Comparison of ENCODE assay signal across 23 cellular contexts in the genomic region with DNA sequence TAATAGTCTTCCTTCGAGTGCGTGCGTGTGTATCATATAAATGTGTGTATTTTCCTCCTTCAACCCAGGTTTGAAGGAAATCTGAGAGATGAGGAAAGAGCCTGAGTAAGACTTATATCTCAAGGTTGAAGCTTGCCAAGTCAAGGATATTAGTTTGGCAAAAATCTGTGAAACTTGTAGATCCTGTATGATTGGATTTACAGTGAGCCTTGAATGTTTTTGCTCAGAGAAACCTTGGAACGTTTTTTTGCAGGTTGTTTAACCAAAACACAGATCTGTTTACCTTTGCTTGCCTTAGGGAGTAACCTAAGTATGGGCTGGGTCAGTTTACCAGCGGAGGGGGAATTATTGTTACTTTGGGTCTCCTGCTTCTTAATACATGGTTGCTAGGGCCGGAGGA. TPM values are rescaled to one million over a fixed set of nuclear protein-coding genes. Genes with fewer than 3 reads are reported as not detected.
DNase-seq lines count a peak whose midpoint lies in the region; ATAC-seq and TF ChIP-seq lines count a peak whose summit lies in the region.
"Had no signal": no experiment of that assay in that cellular context is flagged by ENCODE, and none has a peak within 500 bp of the region (broad histone marks: within the 10 kb centered on the region; RNA-seq: fewer than 3 reads in every experiment).

No MANE protein-coding gene starts in this region.

- H3K27me3 ChIP-seq in breast epithelium, result no peaks in the 10 kb centered on the region
- H3K27me3 ChIP-seq: BE2C, tibial artery had no signal

- no TSS peak for BruUV-seq in MCF 10A (replicated peaks; lab: Mats Ljungman, UMichigan)

- intact Hi-C loops in breast epithelium (cut with DNase I; ENCODE audit: low total_unique reads) (no loop called here), MCF 10A (cut with micrococcal nuclease) (no loop called here)

- H3K27ac Mint-ChIP-seq in MCF 10A (ENCODE audit: low read depth, unreplicated experiment) (no peak overlapping the region), WTC11 (peak overlapping the region; percentile 42; the same call in 1 of the 2 replicates), immature natural killer cell (peak overlapping the region; percentile 97 to 100 (median 99))
- H3K27ac Mint-ChIP-seq: mesothelial cell of epicardium had no signal

- TF ChIP-seq POLR2A in breast epithelium (IDR thresholded peaks at IDR 0.05), result no peak

- H3K36me3 Mint-ChIP-seq in MCF 10A (ENCODE audit: insufficient read depth, unreplicated experiment), result peaks cover 4% of the 10 kb centered on the region
- H3K36me3 Mint-ChIP-seq in WTC11, result peaks cover 61% of the 10 kb centered on the region
- H3K36me3 Mint-ChIP-seq in immature natural killer cell, result peaks cover 38 to 70% (median 60%) of the 10 kb centered on the region in 3 donors

- DNase-seq in breast epithelium (ENCODE audit: low spot score in 2 of 2) (no peak), MCF 10A (ENCODE audit: unreplicated experiment) (no peak), WTC11 (ENCODE audit: low spot score) (no peak), immature natural killer cell (no peak), AG08396 (ENCODE audit: low spot score) (no peak)
- DNase-seq: activated CD4-positive, alpha-beta T cell treated with anti-CD3 and anti-CD28 coated beads for 48 hours; activated naive CD4-positive, alpha-beta T cell treated with Interleukin-2 at 50 U/mL for 16 hours; BE2C; DMS79 treated with DMSO at 0.1 percent for 48 hours; foreskin fibroblast; KBM-7; kidney; naive B cell; NCI-H1436; NCI-H446; NCI-H82 had no signal

- peak overlapping the region; percentile 48 to 75 for H3K27ac ChIP-seq in breast epithelium
- H3K27ac ChIP-seq: epithelial cell of prostate, SK-N-MC had no signal

- H3K4me1 ChIP-seq in breast epithelium, result peaks cover 0 to 7% of the 10 kb centered on the region in 2 donors

- CTCF ChIA-PET in MCF 10A (lab: Yijun Ruan, JAX), result interaction anchor here (0.5 to 1.1 kb wide), 3 partner anchors 15 to 121 kb away, joined by 3 read pairs; a partner anchor contains a TSS
- CTCF ChIA-PET in WTC11 (lab: Charles Lee), result no interaction called here

- H3K9me3 ChIP-seq in breast epithelium, result no peaks in the 10 kb centered on the region
- H3K9me3 ChIP-seq: BE2C, tibial artery had no signal

- no peaks in the 10 kb centered on the region for H3K27me3 Mint-ChIP-seq in MCF 10A (ENCODE audit: insufficient read depth, unreplicated experiment)
- H3K27me3 Mint-ChIP-seq in WTC11 (ENCODE audit: low read depth), result no peaks in the 10 kb centered on the region
- peaks cover 15 to 25% (median 17%) of the 10 kb centered on the region in 3 donors for H3K27me3 Mint-ChIP-seq in immature natural killer cell (ENCODE audit: low read depth in 3 of 3)
- H3K27me3 Mint-ChIP-seq: naive B cell had no signal

- POLR2A ChIA-PET in MCF 10A (lab: Yijun Ruan, JAX), result interaction anchor here (0.6 kb wide), 1 partner anchor 22 kb away, joined by 3 read pairs; no protein-coding TSS in a partner anchor
- POLR2A ChIA-PET in WTC11 (lab: Charles Lee), result no interaction called here

- no peak for TF ChIP-seq CTCF in breast epithelium (IDR thresholded peaks at IDR 0.05)
- TF ChIP-seq CTCF in MCF 10A (IDR thresholded peaks at IDR 0.05; ENCODE audit: unreplicated experiment), result no peak
- no peak for TF ChIP-seq CTCF in WTC11 (IDR thresholded peaks at IDR 0.05)

- H3K4me3 ChIP-seq in breast epithelium, result no peak overlapping the region
- H3K4me3 ChIP-seq: SK-N-MC, tibial artery had no signal

- H3K4me3 Mint-ChIP-seq in MCF 10A (ENCODE audit: unreplicated experiment) (no peak overlapping the region), WTC11 (no peak overlapping the region), immature natural killer cell (peak overlapping the region in 1 of 5 donors; percentile 35)
- H3K4me3 Mint-ChIP-seq: mesothelial cell of epicardium, naive B cell had no signal

- H3K4me1 Mint-ChIP-seq in MCF 10A (ENCODE audit: insufficient read depth, unreplicated experiment) (no peaks in the 10 kb centered on the region), WTC11 (peaks cover 15% of the 10 kb centered on the region), immature natural killer cell (peaks cover 68 to 82% of the 10 kb centered on the region in 2 donors)

- H3K9me3 Mint-ChIP-seq in MCF 10A (ENCODE audit: unreplicated experiment) (no peaks in the 10 kb centered on the region), WTC11 (no peaks in the 10 kb centered on the region), immature natural killer cell (no peaks in the 10 kb centered on the region)

- no peaks in the 10 kb centered on the region for H3K36me3 ChIP-seq in breast epithelium
- H3K36me3 ChIP-seq: tibial artery had no signal

- ATAC-seq in WTC11 (no peak), GM18861 (IDR thresholded peaks at IDR 0.05; ENCODE audit: unreplicated experiment) (no peak), HG02759 (IDR thresholded peaks at IDR 0.05; ENCODE audit: unreplicated experiment) (no peak)
- ATAC-seq: HCT116 had no signal

TF ChIP-seq in WTC11, 78 proteins besides CTCF, POLR2A, EP300 and RAD21:
- TF ChIP-seq ELF4 (CRISPR knock-in tag; IDR thresholded peaks at IDR 0.05; ENCODE audit: low read depth) (no peak), RORB (CRISPR knock-in tag; IDR thresholded peaks at IDR 0.05) (no peak), SP1 (CRISPR knock-in tag; conservative IDR thresholded peaks at IDR 0.05) (no peak), ZNF317 (CRISPR knock-in tag; IDR thresholded peaks at IDR 0.05; ENCODE audit: borderline replicate concordance, low read depth) (no peak)
- TF ChIP-seq, protein P1, sequence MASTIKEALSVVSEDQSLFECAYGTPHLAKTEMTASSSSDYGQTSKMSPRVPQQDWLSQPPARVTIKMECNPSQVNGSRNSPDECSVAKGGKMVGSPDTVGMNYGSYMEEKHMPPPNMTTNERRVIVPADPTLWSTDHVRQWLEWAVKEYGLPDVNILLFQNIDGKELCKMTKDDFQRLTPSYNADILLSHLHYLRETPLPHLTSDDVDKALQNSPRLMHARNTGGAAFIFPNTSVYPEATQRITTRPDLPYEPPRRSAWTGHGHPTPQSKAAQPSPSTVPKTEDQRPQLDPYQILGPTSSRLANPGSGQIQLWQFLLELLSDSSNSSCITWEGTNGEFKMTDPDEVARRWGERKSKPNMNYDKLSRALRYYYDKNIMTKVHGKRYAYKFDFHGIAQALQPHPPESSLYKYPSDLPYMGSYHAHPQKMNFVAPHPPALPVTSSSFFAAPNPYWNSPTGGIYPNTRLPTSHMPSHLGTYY (CRISPR knock-in tag; IDR thresholded peaks at IDR 0.05), result no peak

RNA-seq across cellular contexts. Expression of a gene that starts 36.5 kb away (rescaled TPM):
- total RNA-seq in breast epithelium, result 10 to 100 TPM in 2 of 3 donors, 1 to 10 TPM in 1; 3.5 to 64.0 (median 50.8) TPM
- total RNA-seq in MCF 10A (2022), result 5.9 and 6.2 TPM in 2 replicates
- 78.1 to 87.1 TPM (median 78.1 TPM) in 3 replicates for total RNA-seq in WTC11 (2021)
- 100 to 1,000 TPM; 125 to 281 (median 189) TPM for polyA plus RNA-seq in immature natural killer cell
